Comparison of ENCODE assay signal across 18 cellular contexts in genomic region chr11:17510507-17511206, GRCh38. TPM values are rescaled to one million over a fixed set of nuclear protein-coding genes. Genes with fewer than 3 reads are reported as not detected.
DNase-seq lines count a peak whose midpoint lies in the region; FAIRE-seq and TF ChIP-seq lines count a peak whose summit lies in the region.
"Had no signal": no experiment of that assay in that cellular context is flagged by ENCODE, and none has a peak within 500 bp of the region (broad histone marks: within the 10 kb centered on the region; RNA-seq: fewer than 3 reads in every experiment).

No MANE protein-coding gene starts in this region.

- H3K9me3 ChIP-seq in HEK293 (ENCODE audit: control insufficient read depth, insufficient read depth, low read depth, low read length) = no peaks in the 10 kb centered on the region
- H3K9me3 ChIP-seq: BLaER1 treated with 17β-estradiol and CSF1 and Interleukin-3, amounts not matched to agents 10 nM and 100 nM had no signal

- CTCF ChIA-PET in HEK293 (lab: Yijun Ruan, JAX) = interaction anchor here (1.0 to 13.0 kb wide), 3 partner anchors 14 to 128 kb away, joined by 7 to 318 read pairs (median 70); partner anchors contain the start of gene KCNJ11
- CTCF ChIA-PET in activated CD4-positive, alpha-beta memory T cell treated with anti-CD3 and anti-CD28 coated beads, Interleukin-2, amount 10 ng/mL, durations not matched to agents 7 days and 5 days (lab: Charles Lee) = interaction anchor here (0.6 to 0.7 kb wide), 2 partner anchors 52 to 122 kb away, joined by 3 read pairs; partner anchors contain the start of gene KCNJ11

- no peak overlapping the region for H3K27ac ChIP-seq in HEK293 (ENCODE audit: extremely low read depth, low read depth, low read length)
- H3K27ac ChIP-seq: BLaER1 treated with 17β-estradiol and CSF1 and Interleukin-3, amounts not matched to agents 10 nM and 100 nM had no signal

- no peak overlapping the region for H3K4me3 Mint-ChIP-seq in activated CD4-positive, alpha-beta memory T cell treated with anti-CD3 and anti-CD28 coated beads, Interleukin-2, amount 10 ng/mL, durations not matched to agents 7 days and 5 days
- H3K4me3 Mint-ChIP-seq: CD4-positive, CD25-positive, alpha-beta regulatory T cell; GM23338 had no signal

- no peaks in the 10 kb centered on the region for H3K36me3 Mint-ChIP-seq in activated CD4-positive, alpha-beta memory T cell treated with anti-CD3 and anti-CD28 coated beads, Interleukin-2, amount 10 ng/mL, durations not matched to agents 7 days and 5 days (ENCODE audit: low read depth)
- H3K36me3 Mint-ChIP-seq: CD4-positive, CD25-positive, alpha-beta regulatory T cell had no signal

- no peaks in the 10 kb centered on the region for H3K4me1 ChIP-seq in HEK293 (ENCODE audit: control insufficient read depth, insufficient read depth, low read length)

- H3K4me3 ChIP-seq in HEK293 (ENCODE audit: low read depth, low read length) (no peak overlapping the region), bronchial epithelial cell (ENCODE audit: low read depth, low read length) (no peak overlapping the region)
- H3K4me3 ChIP-seq: BLaER1 treated with 17β-estradiol and CSF1 and Interleukin-3, amounts not matched to agents 10 nM and 100 nM; GM23338 had no signal

- H3K9me3 Mint-ChIP-seq in activated CD4-positive, alpha-beta memory T cell treated with anti-CD3 and anti-CD28 coated beads, Interleukin-2, amount 10 ng/mL, durations not matched to agents 7 days and 5 days = no peaks in the 10 kb centered on the region
- H3K9me3 Mint-ChIP-seq: CD4-positive, CD25-positive, alpha-beta regulatory T cell; GM23338 had no signal

- TF ChIP-seq CTCF in HEK293 (tag by site-specific recombination; IDR thresholded peaks at IDR 0.05) (no peak), bronchial epithelial cell (IDR thresholded peaks at IDR 0.05; ENCODE audit: insufficient read depth, low read length, severe bottlenecking) (no peak)

- no peak overlapping the region for H3K27ac Mint-ChIP-seq in activated CD4-positive, alpha-beta memory T cell treated with anti-CD3 and anti-CD28 coated beads, Interleukin-2, amount 10 ng/mL, durations not matched to agents 7 days and 5 days
- H3K27ac Mint-ChIP-seq: CD4-positive, CD25-positive, alpha-beta regulatory T cell; GM23338 had no signal

- H3K4me1 Mint-ChIP-seq in activated CD4-positive, alpha-beta memory T cell treated with anti-CD3 and anti-CD28 coated beads, Interleukin-2, amount 10 ng/mL, durations not matched to agents 7 days and 5 days = no peaks in the 10 kb centered on the region
- H3K4me1 Mint-ChIP-seq: CD4-positive, CD25-positive, alpha-beta regulatory T cell had no signal

- peak; percentile 78 for DNase-seq in SK-N-DZ (ENCODE audit: low spot score)
- peak; percentile 34 for DNase-seq in bronchial epithelial cell (ENCODE audit: low read depth)
- no peak for DNase-seq in globus pallidus (ENCODE audit: low spot score)
- DNase-seq in activated CD4-positive, alpha-beta memory T cell treated with anti-CD3 and anti-CD28 coated beads, Interleukin-2, amount 10 ng/mL, durations not matched to agents 7 days and 5 days = no peak
- no peak for DNase-seq in NCI-H2029 treated with DMSO at 0.1 percent for 48 hours (lab: John Stamatoyannopoulos, UW)
- no peak for DNase-seq in central memory CD4-positive, alpha-beta T cell
- DNase-seq: ACHN; CD4-positive, CD25-positive, alpha-beta regulatory T cell; EL; H7 had no signal

- POLR2A ChIA-PET in HEK293 (lab: Yijun Ruan, JAX) = no interaction called here
- POLR2A ChIA-PET in activated CD4-positive, alpha-beta memory T cell treated with anti-CD3 and anti-CD28 coated beads, Interleukin-2, amount 10 ng/mL, durations not matched to agents 7 days and 5 days (lab: Charles Lee) = no interaction called here

- H3K36me3 ChIP-seq in HEK293 (ENCODE audit: control insufficient read depth in 2 of 2, insufficient read depth in 1 of 2, low read length in 2 of 2) (no peaks in the 10 kb centered on the region), bronchial epithelial cell (ENCODE audit: control insufficient read depth, insufficient read depth, low read length) (no peaks in the 10 kb centered on the region)
- H3K36me3 ChIP-seq: BLaER1 treated with 17β-estradiol and CSF1 and Interleukin-3, amounts not matched to agents 10 nM and 100 nM had no signal

- no peak for FAIRE-seq in bronchial epithelial cell (lab: Jason Lieb, UNC)
- FAIRE-seq: G401.6, GM12891, HepG2, HTR-8/SVneo had no signal

- peaks cover 4% of the 10 kb centered on the region for H3K27me3 ChIP-seq in bronchial epithelial cell (ENCODE audit: control insufficient read depth, insufficient read depth, low read length)
- H3K27me3 ChIP-seq: BLaER1 treated with 17β-estradiol and CSF1 and Interleukin-3, amounts not matched to agents 10 nM and 100 nM had no signal

- peaks cover 8% of the 10 kb centered on the region for H3K27me3 Mint-ChIP-seq in activated CD4-positive, alpha-beta memory T cell treated with anti-CD3 and anti-CD28 coated beads, Interleukin-2, amount 10 ng/mL, durations not matched to agents 7 days and 5 days

TF ChIP-seq in HEK293, 187 proteins besides CTCF, POLR2A, EP300 and RAD21:
- peak; percentile 33; the same call in 1 of the 2 replicates for TF ChIP-seq PRDM10 (tag by site-specific recombination; IDR thresholded peaks at IDR 0.05)
- no peak for TF ChIP-seq ZNF302 (tag by site-specific recombination; IDR thresholded peaks at IDR 0.05; ENCODE audit: low read depth)
- TF ChIP-seq REST (tag by site-specific recombination; IDR thresholded peaks at IDR 0.05) = no peak
- no peak for TF ChIP-seq ZSCAN23 (tag by site-specific recombination; IDR thresholded peaks at IDR 0.05)

RNA-seq across cellular contexts. Expression of gene USH1C, which starts 33.6 kb away (rescaled TPM):
- polyA plus RNA-seq in SK-N-DZ (2014; cell fraction: cytosol; rRNA removed) = 4.3 and 5.8 TPM in 2 replicates
- 21.0 and 21.4 TPM in 2 replicates for polyA plus RNA-seq in SK-N-DZ (2014; cell fraction: nucleus; rRNA removed)
- total RNA-seq in bronchial epithelial cell = not detected in 2 replicates
- not detected for total RNA-seq in activated CD4-positive, alpha-beta memory T cell treated with anti-CD3 and anti-CD28 coated beads, Interleukin-2, amount 10 ng/mL, durations not matched to agents 7 days and 5 days
- total RNA-seq: A172; CD4-positive, CD25-positive, alpha-beta regulatory T cell; HepG2 had no signal
- polyA plus RNA-seq: CD4-positive, CD25-positive, alpha-beta regulatory T cell; HepG2 had no signal

RNA-seq across cellular contexts. Expression of gene ABCC8, which starts 34.0 kb away (rescaled TPM):
- polyA plus RNA-seq in SK-N-DZ (2014; cell fraction: cytosol; rRNA removed) = 41.3 and 46.3 TPM in 2 replicates
- 473 and 813 TPM in 2 replicates for polyA plus RNA-seq in SK-N-DZ (2014; cell fraction: nucleus; rRNA removed)
- not detected in 2 replicates for total RNA-seq in bronchial epithelial cell
- total RNA-seq in activated CD4-positive, alpha-beta memory T cell treated with anti-CD3 and anti-CD28 coated beads, Interleukin-2, amount 10 ng/mL, durations not matched to agents 7 days and 5 days = not detected
- total RNA-seq: A172; CD4-positive, CD25-positive, alpha-beta regulatory T cell; HepG2 had no signal
- polyA plus RNA-seq: CD4-positive, CD25-positive, alpha-beta regulatory T cell; HepG2 had no signal

RNA-seq across cellular contexts. Expression of gene OTOG, which starts 36.4 kb away (rescaled TPM):
- polyA plus RNA-seq in SK-N-DZ (2014; cell fraction: cytosol; rRNA removed) = 2.3 and 6.1 TPM in 2 replicates
- 8.0 and 9.8 TPM in 2 replicates for polyA plus RNA-seq in SK-N-DZ (2014; cell fraction: nucleus; rRNA removed)
- not detected in 2 replicates for total RNA-seq in bronchial epithelial cell
- total RNA-seq in activated CD4-positive, alpha-beta memory T cell treated with anti-CD3 and anti-CD28 coated beads, Interleukin-2, amount 10 ng/mL, durations not matched to agents 7 days and 5 days = not detected
- total RNA-seq: A172; CD4-positive, CD25-positive, alpha-beta regulatory T cell; HepG2 had no signal
- polyA plus RNA-seq: CD4-positive, CD25-positive, alpha-beta regulatory T cell; HepG2 had no signal

Comparison
In these comparisons a context has a peak if more than half of its experiments do, and no peak if none do; other contexts are left out.
1. DNase-seq: peak in SK-N-DZ (single experiment) and bronchial epithelial cell (single experiment); none in globus pallidus (single experiment), activated CD4-positive, alpha-beta memory T cell treated with anti-CD3 and anti-CD28 coated beads, Interleukin-2, amount 10 ng/mL, durations not matched to agents 7 days and 5 days (single experiment), NCI-H2029 treated with DMSO at 0.1 percent for 48 hours (single experiment) and central memory CD4-positive, alpha-beta T cell (single experiment).